ENCODE assay signal across 9 cellular contexts in the genomic region with DNA sequence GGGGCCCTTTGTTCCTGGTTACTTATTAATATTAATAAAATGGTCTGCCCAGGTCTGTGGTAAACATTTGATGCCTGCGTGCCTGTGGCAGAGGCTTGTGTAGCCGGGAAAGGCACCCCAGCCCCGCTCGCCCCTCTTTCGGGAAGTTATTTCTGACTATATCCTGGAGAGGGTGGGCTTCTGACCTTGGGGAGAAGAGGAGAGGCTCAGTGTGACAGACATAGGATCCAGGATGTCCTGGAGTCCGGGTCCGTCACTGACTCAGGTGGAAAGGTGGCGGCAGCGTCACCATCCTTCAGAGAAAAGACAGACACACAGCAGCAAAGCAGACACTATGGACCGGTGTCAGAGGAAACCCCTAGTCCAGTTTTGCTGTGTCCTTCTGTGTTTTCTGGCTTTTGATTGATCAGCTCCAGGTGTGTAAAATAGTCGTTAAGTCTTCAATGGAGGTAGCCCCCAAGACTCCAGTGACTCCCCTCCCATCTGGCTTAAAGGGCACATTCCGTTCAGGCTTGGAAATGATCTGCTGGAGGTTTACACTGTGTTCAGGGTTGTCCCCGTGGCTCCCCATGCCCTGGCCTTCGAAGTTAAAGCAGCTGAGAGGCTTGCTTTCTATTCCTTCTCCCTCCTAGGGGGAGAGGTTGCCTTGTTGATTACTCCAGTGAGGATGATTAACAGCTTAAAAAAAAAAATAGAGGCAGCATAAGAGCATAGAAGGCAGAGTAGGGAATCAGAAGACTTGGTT.
DNase-seq lines count a peak whose midpoint lies in the region; ATAC-seq, FAIRE-seq and TF ChIP-seq lines count a peak whose summit lies in the region.
"Had no signal": no experiment of that assay in that cellular context is flagged by ENCODE, and none has a peak within 500 bp of the region (broad histone marks: within the 10 kb centered on the region; RNA-seq: fewer than 3 reads in every experiment).

No MANE protein-coding gene starts in this region.

- TF ChIP-seq CTCF in right atrium auricular region (IDR thresholded peaks at IDR 0.05) (no peak), chondrocyte (IDR thresholded peaks at IDR 0.05) (no peak), upper lobe of right lung (IDR thresholded peaks at IDR 0.05) (no peak)

- H3K4me3 ChIP-seq in right atrium auricular region, result no peak overlapping the region
- peak overlapping the region in 1 of 2 donors; percentile 45 for H3K4me3 ChIP-seq in muscle layer of duodenum (ENCODE audit: low read depth in 1 of 2, low read length in 2 of 2)
- no peak overlapping the region for H3K4me3 ChIP-seq in upper lobe of right lung
- H3K4me3 ChIP-seq: mucosa of descending colon had no signal

- no peak for TF ChIP-seq POLR2A in GM12891 (IDR thresholded peaks at IDR 0.05; ENCODE audit: low read depth, low read length)

- intact Hi-C loops in left cardiac atrium (cut with DNase I), result loop anchor here in 1 of 2 donors (10.0 kb wide), 2 partner anchors 219 to 409 kb away; a partner anchor contains a TSS
- intact Hi-C loops in upper lobe of right lung (cut with DNase I), result no loop called here

- H3K27ac ChIP-seq in right atrium auricular region (peak overlapping the region; percentile 84 to 89), muscle layer of duodenum (ENCODE audit: low read length) (peak overlapping the region; percentile 86), upper lobe of right lung (peak overlapping the region; percentile 37)

- no peak for FAIRE-seq in GM12891 (lab: Jason Lieb, UNC)

- no peak for DNase-seq in right atrium auricular region (ENCODE audit: low spot score)
- no peak for DNase-seq in left cardiac atrium
- DNase-seq in chondrocyte (ENCODE audit: low spot score), result no peak
- DNase-seq in upper lobe of right lung, result no peak
- DNase-seq in NOMO-1 treated with DMSO at 0.1 percent for 48 hours (lab: John Stamatoyannopoulos, UW; ENCODE audit: unreplicated experiment), result no peak
- DNase-seq in GM12891 (ENCODE audit: insufficient read length, low spot score), result no peak

- ATAC-seq in left cardiac atrium (no peak), upper lobe of right lung (no peak), HG02938 (IDR thresholded peaks at IDR 0.05; ENCODE audit: unreplicated experiment) (no peak)

- H3K4me1 Mint-ChIP-seq in chondrocyte (ENCODE audit: low read depth), result peaks cover 6% of the 10 kb centered on the region

- no peak overlapping the region for H3K4me3 Mint-ChIP-seq in chondrocyte (ENCODE audit: unreplicated experiment)

- H3K27me3 Mint-ChIP-seq in chondrocyte (ENCODE audit: low read depth), result no peaks in the 10 kb centered on the region

- H3K4me1 ChIP-seq in right atrium auricular region (peaks cover 0 to 24% of the 10 kb centered on the region in 2 donors), muscle layer of duodenum (ENCODE audit: control insufficient read depth in 1 of 2, insufficient read depth in 2 of 2, low read length in 2 of 2) (peaks cover 4 to 5% of the 10 kb centered on the region in 2 donors), upper lobe of right lung (peaks cover 11% of the 10 kb centered on the region)

- no peaks in the 10 kb centered on the region for H3K36me3 ChIP-seq in right atrium auricular region
- H3K36me3 ChIP-seq in muscle layer of duodenum (ENCODE audit: control insufficient read depth in 1 of 2, insufficient read depth in 2 of 2, low read length in 2 of 2), result no peaks in the 10 kb centered on the region
- no peaks in the 10 kb centered on the region for H3K36me3 ChIP-seq in upper lobe of right lung

- peak overlapping the region; percentile 89 for H3K27ac Mint-ChIP-seq in chondrocyte (ENCODE audit: unreplicated experiment)

- H3K9me3 ChIP-seq in right atrium auricular region (no peaks in the 10 kb centered on the region), muscle layer of duodenum (ENCODE audit: control insufficient read depth in 1 of 2, low read length in 2 of 2) (no peaks in the 10 kb centered on the region), upper lobe of right lung (no peaks in the 10 kb centered on the region)
- H3K9me3 ChIP-seq: mucosa of descending colon had no signal

- H3K36me3 Mint-ChIP-seq in chondrocyte (ENCODE audit: low read depth), result no peaks in the 10 kb centered on the region

- H3K9me3 Mint-ChIP-seq in chondrocyte (ENCODE audit: low read depth), result no peaks in the 10 kb centered on the region

- H3K27me3 ChIP-seq in right atrium auricular region, result no peaks in the 10 kb centered on the region
- no peaks in the 10 kb centered on the region for H3K27me3 ChIP-seq in muscle layer of duodenum (ENCODE audit: low read depth, low read length)
- no peaks in the 10 kb centered on the region for H3K27me3 ChIP-seq in upper lobe of right lung

TF ChIP-seq in GM12891, 5 proteins besides CTCF, POLR2A, EP300 and RAD21:
- no peak for TF ChIP-seq POU2F2 (IDR thresholded peaks at IDR 0.05; ENCODE audit: low read depth, low read length)
